7 cellular contexts compared by ENCODE assay signal in the genomic region with DNA sequence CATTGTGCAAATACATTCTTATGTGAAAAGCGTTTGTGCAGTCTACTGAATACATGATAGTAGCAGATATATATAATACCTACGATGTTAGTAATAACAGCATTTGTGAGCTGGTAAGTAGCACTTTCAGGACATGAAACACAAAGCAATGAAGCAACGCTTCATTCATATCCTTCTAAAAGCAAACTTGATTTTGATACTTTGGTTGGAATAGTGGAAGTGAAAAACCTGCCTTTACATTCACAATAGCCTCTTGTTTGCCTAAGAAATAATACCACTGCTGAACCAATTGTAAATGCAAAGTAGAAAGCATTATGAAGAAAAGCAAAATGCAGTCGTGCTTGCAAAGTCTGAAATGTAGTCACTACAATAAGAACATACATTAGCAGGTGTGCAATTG.
"Had no signal": no experiment of that assay in that cellular context is flagged by ENCODE, and none has a peak within 500 bp of the region (broad histone marks: within the 10 kb centered on the region; RNA-seq: fewer than 3 reads in every experiment).

No MANE protein-coding gene starts in this region.

- DNase-seq: GM23248, GOT3, H7, HFFc6, KBM-7 had no signal

- H3K4me3 ChIP-seq: GM23248, HAP-1 had no signal

- H2AFZ ChIP-seq: GM23248 had no signal

- H3K36me3 ChIP-seq: HAP-1 had no signal

- H3K9me3 ChIP-seq: HAP-1 had no signal

- H3K27ac ChIP-seq: GM23248 had no signal

- ATAC-seq: HCT116 had no signal
